In genomic region chr19:10580979-10581631, GRCh38 we compare ENCODE assay signal across 8 cellular contexts. TPM values are rescaled to one million over a fixed set of nuclear protein-coding genes. Genes with fewer than 3 reads are reported as not detected.
DNase-seq lines count a peak whose midpoint lies in the region; ATAC-seq lines count a peak whose summit lies in the region.

No MANE protein-coding gene starts in this region.

- DNase-seq in DMS 273 (lab: John Stamatoyannopoulos, UW; ENCODE audit: unreplicated experiment) (peak; percentile 97), HuH-7.5 (ENCODE audit: low spot score) (peak; percentile 75), OCI-M1 (lab: John Stamatoyannopoulos, UW) (peak; percentile 100)
- DNase-seq in activated CD8-positive, alpha-beta memory T cell treated with anti-CD3 and anti-CD28 coated beads, Interleukin-2, amount 50 U/mL, for 48 hours = peak; percentile 93
- DNase-seq in naive thymus-derived CD4-positive, alpha-beta T cell = peak; percentile 76 to 88 (median 85)
- DNase-seq in stimulated activated CD8-positive, alpha-beta memory T cell treated with anti-CD3 and anti-CD28 coated beads, Interleukin-7, amount 100 ng/mL, for 24 hours (ENCODE audit: low read depth) = peak; percentile 88

- no peaks in the 10 kb centered on the region for H3K36me3 Mint-ChIP-seq in naive thymus-derived CD4-positive, alpha-beta T cell

- intact Hi-C loops in naive thymus-derived CD4-positive, alpha-beta T cell (cut with micrococcal nuclease) = loop anchor here (1.0 to 2.0 kb wide), 6 partner anchors 22 to 190 kb away; no protein-coding TSS in a partner anchor

- CTCF ChIA-PET in naive thymus-derived CD4-positive, alpha-beta T cell (lab: Charles Lee) = interaction anchor here (0.6 to 9.7 kb wide), 30 partner anchors 9 to 367 kb away, joined by 3 to 287 read pairs (median 4); partner anchors contain the start of gene QTRT1

- no peak overlapping the region for H3K27ac ChIP-seq in naive thymus-derived CD4-positive, alpha-beta T cell (ENCODE audit: low read depth, low read length)

- ATAC-seq in esophagus mucosa (peak; percentile 90), GM21786 (IDR thresholded peaks at IDR 0.05; ENCODE audit: unreplicated experiment) (no peak)
- ATAC-seq in naive thymus-derived CD4-positive, alpha-beta T cell = peak; percentile 100

- no peaks in the 10 kb centered on the region for H3K36me3 ChIP-seq in naive thymus-derived CD4-positive, alpha-beta T cell (ENCODE audit: control insufficient read depth in 2 of 3, insufficient read depth in 3 of 3, low read length in 3 of 3)

- H3K27ac Mint-ChIP-seq in naive thymus-derived CD4-positive, alpha-beta T cell = peak overlapping the region in 2 of 9 donors; percentile 2 to 72

- peak overlapping the region in 4 of 10 donors; percentile 3 to 33 (median 24) for H3K4me3 Mint-ChIP-seq in naive thymus-derived CD4-positive, alpha-beta T cell

- H3K4me1 ChIP-seq in naive thymus-derived CD4-positive, alpha-beta T cell (ENCODE audit: control insufficient read depth in 2 of 2, insufficient read depth in 2 of 2, low read length in 2 of 2) = peaks cover 4 to 5% of the 10 kb centered on the region in 2 donors

- H3K4me1 Mint-ChIP-seq in naive thymus-derived CD4-positive, alpha-beta T cell = peaks cover 6 to 20% (median 7%) of the 10 kb centered on the region in 7 donors

- H3K9me3 Mint-ChIP-seq in naive thymus-derived CD4-positive, alpha-beta T cell = no peaks in the 10 kb centered on the region

- POLR2A ChIA-PET in naive thymus-derived CD4-positive, alpha-beta T cell (lab: Charles Lee) = interaction anchor here (0.6 to 3.2 kb wide), 9 partner anchors 15 to 576 kb away, joined by 3 to 42 read pairs (median 5); partner anchors contain the start of genes KRI1 and QTRT1

- H3K27me3 Mint-ChIP-seq in naive thymus-derived CD4-positive, alpha-beta T cell = peaks cover 0 to 7% (median 0%) of the 10 kb centered on the region in 5 donors

- no peak overlapping the region for H3K4me3 ChIP-seq in naive thymus-derived CD4-positive, alpha-beta T cell (ENCODE audit: low read length)

- no peaks in the 10 kb centered on the region for H3K27me3 ChIP-seq in naive thymus-derived CD4-positive, alpha-beta T cell (ENCODE audit: control insufficient read depth in 2 of 2, insufficient read depth in 2 of 2, low read length in 2 of 2)

- no peaks in the 10 kb centered on the region for H3K9me3 ChIP-seq in naive thymus-derived CD4-positive, alpha-beta T cell (ENCODE audit: control insufficient read depth in 2 of 3, low read length in 3 of 3)

RNA-seq across cellular contexts. Expression of gene AP1M2, which starts 6.0 kb away (rescaled TPM):
- 61.5 TPM for total RNA-seq in esophagus mucosa
- not detected for total RNA-seq in naive thymus-derived CD4-positive, alpha-beta T cell
- polyA plus RNA-seq in naive thymus-derived CD4-positive, alpha-beta T cell = not detected

RNA-seq across cellular contexts. Expression of gene CDKN2D, which starts 12.3 kb away (rescaled TPM):
- total RNA-seq in esophagus mucosa = 8.4 TPM
- total RNA-seq in naive thymus-derived CD4-positive, alpha-beta T cell = 10 to 100 TPM; 20.5 to 73.9 (median 47.5) TPM
- polyA plus RNA-seq in naive thymus-derived CD4-positive, alpha-beta T cell = 100 to 1,000 TPM in 1 of 2 donors, 10 to 100 TPM in 1; 72.9 to 102 TPM

RNA-seq across cellular contexts. Expression of gene KRI1, which starts 15.3 kb away (rescaled TPM):
- total RNA-seq in esophagus mucosa = 22.5 TPM
- 10 to 100 TPM; 48.4 to 84.1 (median 60.4) TPM for total RNA-seq in naive thymus-derived CD4-positive, alpha-beta T cell
- 10 to 100 TPM; 13.7 to 47.6 TPM for polyA plus RNA-seq in naive thymus-derived CD4-positive, alpha-beta T cell

RNA-seq across cellular contexts. Expression of gene ATG4D, which starts 37.4 kb away (rescaled TPM):
- total RNA-seq in esophagus mucosa = 42.2 TPM
- total RNA-seq in naive thymus-derived CD4-positive, alpha-beta T cell = 10 to 100 TPM; 41.7 to 70.3 (median 56.7) TPM
- 10 to 100 TPM; 12.9 to 21.8 TPM for polyA plus RNA-seq in naive thymus-derived CD4-positive, alpha-beta T cell

RNA-seq across cellular contexts. Expression of gene SLC44A2, which starts 44.2 kb away (rescaled TPM):
- total RNA-seq in esophagus mucosa = 109 TPM
- 100 to 1,000 TPM; 148 to 272 (median 194) TPM for total RNA-seq in naive thymus-derived CD4-positive, alpha-beta T cell
- 100 to 1,000 TPM; 216 to 375 TPM for polyA plus RNA-seq in naive thymus-derived CD4-positive, alpha-beta T cell

Comparison
In these comparisons a context has a peak if more than half of its experiments do, and no peak if none do; other contexts are left out.
1. RNA of gene AP1M2, which starts 6.0 kb away (total RNA-seq): 61.5 TPM in esophagus mucosa (single experiment); not detected in naive thymus-derived CD4-positive, alpha-beta T cell; every median in the first group is over 10 times any median in the second.
2. Peak in every context shown above with its lines, with median percentiles within 50 percentile points of each other: DNase-seq.